In genomic region chr7:6162650-6163366, GRCh38 we compare ENCODE assay signal across 20 cellular contexts. TPM values are rescaled to one million over a fixed set of nuclear protein-coding genes. Genes with fewer than 3 reads are reported as not detected.
DNase-seq lines count a peak whose midpoint lies in the region; ATAC-seq and TF ChIP-seq lines count a peak whose summit lies in the region.
"Had no signal": no experiment of that assay in that cellular context is flagged by ENCODE, and none has a peak within 500 bp of the region (broad histone marks: within the 10 kb centered on the region; RNA-seq: fewer than 3 reads in every experiment).

No MANE protein-coding gene starts in this region.

- peak overlapping the region in 7 of 11 experiments; percentile 11 to 75 (median 27); a peak in 8 of 22 replicates for H3K9ac ChIP-seq in BLaER1 treated with 17β-estradiol and CSF1 and Interleukin-3, amounts not matched to agents 10 nM and 100 nM
- H3K9ac ChIP-seq: GM23248 had no signal

- peak overlapping the region; percentile 65 to 98 (median 91); a peak in 20 of 22 replicates for H3K4me2 ChIP-seq in BLaER1 treated with 17β-estradiol and CSF1 and Interleukin-3, amounts not matched to agents 10 nM and 100 nM

- peaks cover 45 to 100% (median 91%) of the 10 kb centered on the region in 10 experiments for H3K4me1 ChIP-seq in BLaER1 treated with 17β-estradiol and CSF1 and Interleukin-3, amounts not matched to agents 10 nM and 100 nM
- H3K4me1 ChIP-seq in esophagus squamous epithelium (peaks cover 0 to 38% (median 16%) of the 10 kb centered on the region in 3 donors), sigmoid colon (peaks cover 0 to 29% (median 15%) of the 10 kb centered on the region in 4 donors)
- H3K4me1 ChIP-seq: Caco-2 had no signal

- TF ChIP-seq CTCF in esophagus squamous epithelium (IDR thresholded peaks at IDR 0.05): no peak
- TF ChIP-seq CTCF in sigmoid colon (IDR thresholded peaks at IDR 0.05): no peak

- 80 to 94% methylated on average over 1 to 5 of the region's 18 CpGs for WGBS in esophagus squamous epithelium, 2 donors
- 90 to 92% methylated on average over 18 of the region's 18 CpGs for WGBS in sigmoid colon, 2 donors

- DNase-seq in RPMI8226 (peak; percentile 50), esophagus squamous epithelium (lab: John Stamatoyannopoulos, UW) (no peak), sigmoid colon (peak; percentile 50), NOMO-1 treated with DMSO at 0.1 percent for 48 hours (lab: John Stamatoyannopoulos, UW; ENCODE audit: unreplicated experiment) (no peak), NCI-H446 treated with DMSO at 0.1 percent for 48 hours (lab: John Stamatoyannopoulos, UW) (no peak)
- no peak for DNase-seq in NK-92 treated with Interleukin-12 subunit alpha and Interleukin-12 subunit beta, amount 100 ng/mL, for 24 hours (lab: John Stamatoyannopoulos, UW)
- DNase-seq: activated B cell treated with CpG ODN at 0.5 μM for 24 hours; activated gamma-delta T cell treated with Interleukin-2 at 50 U/mL for 16 hours; Caco-2; GM23248; hippocampal formation; NCI-H1105; NCI-H2107; ovary; stimulated activated CD4-positive, alpha-beta T cell treated with anti-CD3 and anti-CD28 coated beads, Interleukin-12 subunit alpha, Interleukin-12 subunit beta, amount 100 ng/mL, for 4 hours; stimulated activated naive B cell treated with anti-CD40 and anti-IgM and Interleukin-4, amounts not matched to agents 10 μg/mL and 1 μg/mL and 100 μg/mL, for 72 hours; T-helper 1 cell had no signal

- peaks cover 34 to 60% (median 53%) of the 10 kb centered on the region in 11 experiments for H3K36me3 ChIP-seq in BLaER1 treated with 17β-estradiol and CSF1 and Interleukin-3, amounts not matched to agents 10 nM and 100 nM
- H3K36me3 ChIP-seq in esophagus squamous epithelium (peaks cover 12 to 83% (median 16%) of the 10 kb centered on the region in 3 donors), sigmoid colon (peaks cover 6 to 57% (median 14%) of the 10 kb centered on the region in 4 donors)
- H3K36me3 ChIP-seq: ovary had no signal

- peak overlapping the region in 5 of 11 experiments; percentile 1 to 36 (median 11); a peak in 3 of 22 replicates for H3K27ac ChIP-seq in BLaER1 treated with 17β-estradiol and CSF1 and Interleukin-3, amounts not matched to agents 10 nM and 100 nM
- H3K27ac ChIP-seq in esophagus squamous epithelium (peak overlapping the region in 3 of 4 donors; percentile 9 to 64 (median 36)), sigmoid colon (peak overlapping the region; percentile 28 to 74 (median 56))
- H3K27ac ChIP-seq: GM23248, ovary had no signal

- no peak overlapping the region for H3K4me3 ChIP-seq in BLaER1 treated with 17β-estradiol and CSF1 and Interleukin-3, amounts not matched to agents 10 nM and 100 nM
- H3K4me3 ChIP-seq in esophagus squamous epithelium (no peak overlapping the region), sigmoid colon (no peak overlapping the region)
- H3K4me3 ChIP-seq: GM23248, ovary, Peyer's patch had no signal

- no peak for TF ChIP-seq POLR2A in esophagus squamous epithelium (IDR thresholded peaks at IDR 0.05)
- no peak for TF ChIP-seq POLR2A in sigmoid colon (IDR thresholded peaks at IDR 0.05)

- peaks cover 0 to 75% (median 38%) of the 10 kb centered on the region in 11 experiments; a peak in 17 of 22 replicates for H4K20me1 ChIP-seq in BLaER1 treated with 17β-estradiol and CSF1 and Interleukin-3, amounts not matched to agents 10 nM and 100 nM

- no peaks in the 10 kb centered on the region for H3K27me3 ChIP-seq in BLaER1 treated with 17β-estradiol and CSF1 and Interleukin-3, amounts not matched to agents 10 nM and 100 nM
- no peaks in the 10 kb centered on the region for H3K27me3 ChIP-seq in esophagus squamous epithelium
- no peaks in the 10 kb centered on the region for H3K27me3 ChIP-seq in sigmoid colon
- H3K27me3 ChIP-seq: ovary, Peyer's patch had no signal

- no peak for TF ChIP-seq EP300 in sigmoid colon (IDR thresholded peaks at IDR 0.05)

- no peaks in the 10 kb centered on the region for H3K9me3 ChIP-seq in BLaER1 treated with 17β-estradiol and CSF1 and Interleukin-3, amounts not matched to agents 10 nM and 100 nM (replicated peaks in 1 of 11)
- H3K9me3 ChIP-seq in esophagus squamous epithelium (no peaks in the 10 kb centered on the region), sigmoid colon (no peaks in the 10 kb centered on the region)
- H3K9me3 ChIP-seq: Caco-2, ovary, Peyer's patch had no signal

- ATAC-seq in GM19328 (IDR thresholded peaks at IDR 0.05; ENCODE audit: unreplicated experiment): no peak

- intact Hi-C loops in esophagus squamous epithelium (cut with DNase I) (no loop called here), sigmoid colon (cut with DNase I) (no loop called here)

RNA-seq across cellular contexts. Expression of gene USP42, which starts 58.1 kb away (rescaled TPM):
- total RNA-seq in esophagus squamous epithelium: 1 to 10 TPM; 5.2 to 6.1 (median 5.6) TPM
- total RNA-seq in sigmoid colon: 10 to 100 TPM in 2 of 4 donors, 1 to 10 TPM in 2; 6.1 to 10.5 (median 9.0) TPM
- polyA plus RNA-seq in sigmoid colon: 1 to 10 TPM; 2.4 to 5.3 (median 3.9) TPM

Comparison
In these comparisons a context has a peak if more than half of its experiments do, and no peak if none do; other contexts are left out.
1. DNase-seq: peak in RPMI8226 (single experiment) and sigmoid colon (single experiment); none in esophagus squamous epithelium (single experiment), NOMO-1 treated with DMSO at 0.1 percent for 48 hours (single experiment), NCI-H446 treated with DMSO at 0.1 percent for 48 hours (single experiment) and NK-92 treated with Interleukin-12 subunit alpha and Interleukin-12 subunit beta, amount 100 ng/mL, for 24 hours (single experiment).